18 cellular contexts compared by ENCODE assay signal in genomic region chr5:156409834-156410233, GRCh38.
DNase-seq lines count a peak whose midpoint lies in the region; ATAC-seq, FAIRE-seq and TF ChIP-seq lines count a peak whose summit lies in the region.
"Had no signal": no experiment of that assay in that cellular context is flagged by ENCODE, and none has a peak within 500 bp of the region (broad histone marks: within the 10 kb centered on the region; RNA-seq: fewer than 3 reads in every experiment).

No MANE protein-coding gene starts in this region.

- no peak overlapping the region for H3K4me2 ChIP-seq in astrocyte (ENCODE audit: low read length)
- H3K4me2 ChIP-seq: BLaER1 had no signal

- intact Hi-C loops in left ventricle myocardium superior (cut with micrococcal nuclease) = no loop called here
- intact Hi-C loops in right cardiac atrium (cut with DNase I) = no loop called here
- intact Hi-C loops in uterus (cut with DNase I; ENCODE audit: low total_unique reads) = no loop called here

- H3K36me3 Mint-ChIP-seq in astrocyte (ENCODE audit: low read depth, unreplicated experiment) (no peaks in the 10 kb centered on the region), nephron (ENCODE audit: low read depth) (no peaks in the 10 kb centered on the region)
- H3K36me3 Mint-ChIP-seq: CD14-positive monocyte; CD4-positive, alpha-beta memory T cell; IgD-negative memory B cell had no signal

- H3K79me2 ChIP-seq in astrocyte (ENCODE audit: insufficient read depth, low read length) = no peaks in the 10 kb centered on the region

- H3K27ac ChIP-seq in right cardiac atrium (ENCODE audit: low read length) (no peak overlapping the region), astrocyte (ENCODE audit: low read depth, low read length) (no peak overlapping the region), uterus (peak overlapping the region; percentile 42 to 48)
- H3K27ac ChIP-seq: BLaER1 had no signal

- WGBS in right cardiac atrium = 66% methylated on average over 1 of the region's 1 CpG

- no peak overlapping the region for H3K27ac Mint-ChIP-seq in astrocyte (ENCODE audit: unreplicated experiment)
- peak overlapping the region in 2 of 3 experiments; percentile 92 to 95 for H3K27ac Mint-ChIP-seq in nephron
- H3K27ac Mint-ChIP-seq: CD14-positive monocyte; CD4-positive, alpha-beta memory T cell; H9; IgD-negative memory B cell had no signal

- no peaks in the 10 kb centered on the region for H4K20me1 ChIP-seq in astrocyte (ENCODE audit: insufficient read depth, low read length)
- H4K20me1 ChIP-seq: BLaER1 had no signal

- no peak for DNase-seq in left ventricle myocardium superior
- DNase-seq in right cardiac atrium = no peak
- no peak for DNase-seq in astrocyte (ENCODE audit: low read depth)
- no peak for DNase-seq in uterus
- DNase-seq in T-helper 1 cell = no peak
- DNase-seq in GM19239 (ENCODE audit: insufficient read length, low spot score) = no peak
- DNase-seq: CD4-positive, alpha-beta memory T cell; DMS79 treated with DMSO at 0.1 percent for 48 hours; GF-D8; H9 had no signal

- H3K9ac ChIP-seq in astrocyte (ENCODE audit: low read length) = no peak overlapping the region
- H3K9ac ChIP-seq: BLaER1 had no signal

- H3K9me3 ChIP-seq in right cardiac atrium (ENCODE audit: control insufficient read depth, low read length) = no peaks in the 10 kb centered on the region
- no peaks in the 10 kb centered on the region for H3K9me3 ChIP-seq in astrocyte (ENCODE audit: insufficient read depth, low read depth, low read length)
- no peaks in the 10 kb centered on the region for H3K9me3 ChIP-seq in uterus
- H3K9me3 ChIP-seq: BLaER1 had no signal

- H3K4me1 Mint-ChIP-seq in astrocyte (ENCODE audit: low read depth, unreplicated experiment) (peaks cover 12% of the 10 kb centered on the region), nephron (peaks cover 77% of the 10 kb centered on the region)
- H3K4me1 Mint-ChIP-seq: CD14-positive monocyte; CD4-positive, alpha-beta memory T cell; IgD-negative memory B cell had no signal

- H3K27me3 ChIP-seq in right cardiac atrium (ENCODE audit: control insufficient read depth, insufficient read depth) (no peaks in the 10 kb centered on the region), astrocyte (ENCODE audit: insufficient read depth, low read length) (no peaks in the 10 kb centered on the region), uterus (no peaks in the 10 kb centered on the region)
- H3K27me3 ChIP-seq: BLaER1 had no signal

- no peak overlapping the region for H2AFZ ChIP-seq in astrocyte (ENCODE audit: low read depth, low read length)

- no peaks in the 10 kb centered on the region for H3K9me3 Mint-ChIP-seq in astrocyte (ENCODE audit: unreplicated experiment)
- no peaks in the 10 kb centered on the region for H3K9me3 Mint-ChIP-seq in nephron
- H3K9me3 Mint-ChIP-seq: H9, IgD-negative memory B cell had no signal

- H3K4me3 Mint-ChIP-seq in astrocyte (ENCODE audit: unreplicated experiment) (no peak overlapping the region), nephron (no peak overlapping the region)
- H3K4me3 Mint-ChIP-seq: CD14-positive monocyte; CD4-positive, alpha-beta memory T cell; H9; IgD-negative memory B cell had no signal

- H3K4me3 ChIP-seq in right cardiac atrium (ENCODE audit: low read length) (no peak overlapping the region), astrocyte (ENCODE audit: insufficient read depth, low read depth, low read length) (no peak overlapping the region), uterus (no peak overlapping the region)
- H3K4me3 ChIP-seq: BLaER1 had no signal

- peak; percentile 32 for FAIRE-seq in astrocyte (lab: Jason Lieb, UNC)
- no peak for FAIRE-seq in GM19239 (lab: Jason Lieb, UNC)
- FAIRE-seq: A204.1, H1, HTR-8/SVneo had no signal

- H3K36me3 ChIP-seq in astrocyte (ENCODE audit: insufficient read depth, low read length) = no peaks in the 10 kb centered on the region
- no peaks in the 10 kb centered on the region for H3K36me3 ChIP-seq in uterus
- H3K36me3 ChIP-seq: BLaER1 had no signal

- TF ChIP-seq POLR2A in uterus (IDR thresholded peaks at IDR 0.05) = no peak

- H3K4me1 ChIP-seq in right cardiac atrium (ENCODE audit: control insufficient read depth, insufficient read depth, low read length) (peaks cover 5% of the 10 kb centered on the region), astrocyte (ENCODE audit: insufficient read depth, low read length) (peaks cover 7% of the 10 kb centered on the region), uterus (no peaks in the 10 kb centered on the region)
- H3K4me1 ChIP-seq: BLaER1 had no signal

- ATAC-seq in left ventricle myocardium superior (peak; percentile 39), right cardiac atrium (no peak), GM18511 (IDR thresholded peaks at IDR 0.05; ENCODE audit: unreplicated experiment) (no peak)

- TF ChIP-seq CTCF in astrocyte (IDR thresholded peaks at IDR 0.05; ENCODE audit: insufficient read depth, low read depth, low read length) (no peak), nephron (IDR thresholded peaks at IDR 0.05; ENCODE audit: unreplicated experiment in 3 of 3) (no peak), uterus (IDR thresholded peaks at IDR 0.05) (no peak)

- no peaks in the 10 kb centered on the region for H3K27me3 Mint-ChIP-seq in astrocyte (ENCODE audit: low read depth, unreplicated experiment)
- no peaks in the 10 kb centered on the region for H3K27me3 Mint-ChIP-seq in nephron (ENCODE audit: low read depth)

Comparison
In these comparisons a context has a peak if more than half of its experiments do, and no peak if none do; other contexts are left out.
1. H3K27ac ChIP-seq: peak in uterus (2 of 2); none in right cardiac atrium (single experiment) and astrocyte (single experiment).